Comparison of ENCODE assay signal across 10 cellular contexts in the genomic region with DNA sequence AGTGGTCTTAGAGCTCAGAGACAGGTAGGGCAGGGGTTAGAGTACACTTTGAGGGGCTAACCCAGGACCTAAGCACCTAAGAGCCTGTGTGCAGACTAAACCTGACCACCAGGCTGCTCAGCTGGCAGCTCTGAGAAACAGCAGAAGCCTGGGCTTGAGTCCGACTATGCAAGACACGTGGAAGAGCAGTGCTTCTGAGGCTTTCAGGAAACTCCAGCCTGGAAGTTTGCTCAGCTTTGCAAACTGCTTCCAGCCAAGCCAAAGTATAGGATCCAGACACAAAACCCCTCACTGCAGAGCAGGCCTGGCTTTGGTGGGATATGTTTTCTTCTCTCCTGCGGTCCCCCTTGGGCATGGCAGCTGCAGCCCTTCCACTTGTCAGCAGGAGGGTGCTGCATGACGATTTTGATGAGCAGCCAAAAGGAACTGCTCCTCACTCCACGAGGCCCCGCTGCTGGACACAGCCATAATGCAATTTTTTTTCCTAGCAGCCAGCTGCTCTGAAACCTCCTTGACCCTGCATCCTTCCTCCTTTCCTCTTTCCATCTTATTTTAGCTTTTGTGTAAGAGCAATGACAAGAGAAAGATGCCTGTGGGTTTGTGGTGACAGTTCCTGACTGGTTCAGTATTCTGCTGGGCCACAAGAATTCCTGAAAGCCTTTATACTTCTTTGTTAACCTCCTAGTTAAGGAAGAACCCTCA.
DNase-seq lines count a peak whose midpoint lies in the region; ATAC-seq and TF ChIP-seq lines count a peak whose summit lies in the region.
"Had no signal": no experiment of that assay in that cellular context is flagged by ENCODE, and none has a peak within 500 bp of the region (broad histone marks: within the 10 kb centered on the region; RNA-seq: fewer than 3 reads in every experiment).

No MANE protein-coding gene starts in this region.

- H3K27me3 ChIP-seq in BJ (ENCODE audit: control insufficient read depth, insufficient read depth, low read length), result no peaks in the 10 kb centered on the region
- no peaks in the 10 kb centered on the region for H3K27me3 ChIP-seq in SK-N-SH (ENCODE audit: insufficient read depth)
- H3K27me3 ChIP-seq in gastroesophageal sphincter, result no peaks in the 10 kb centered on the region

- H3K4me3 ChIP-seq in BJ (ENCODE audit: low read depth, low read length) (no peak overlapping the region), SK-N-SH (ENCODE audit: low read depth in 2 of 2, low read length in 1 of 2) (no peak overlapping the region), gastroesophageal sphincter (no peak overlapping the region)

- DNase-seq in BJ (ENCODE audit: low read depth), result peak; percentile 63
- no peak for DNase-seq in SK-N-SH
- peak; percentile 25 for DNase-seq in pons (ENCODE audit: low spot score)
- DNase-seq in NAMALWA (ENCODE audit: low spot score), result no peak
- no peak for DNase-seq in AML-193 (lab: John Stamatoyannopoulos, UW)
- no peak for DNase-seq in DMS79 (lab: John Stamatoyannopoulos, UW)
- DNase-seq in effector CD4-positive, alpha-beta T cell, result no peak
- DNase-seq: activated CD8-positive, alpha-beta memory T cell treated with anti-CD3 and anti-CD28 coated beads, Interleukin-2, amount 10 ng/mL, durations not matched to agents 7 days and 5 days; Calu3 had no signal

- H3K4me1 ChIP-seq in SK-N-SH (ENCODE audit: control insufficient read depth in 1 of 2, insufficient read depth in 2 of 2, low read depth in 1 of 2, low read length in 1 of 2), result peaks cover 10% of the 10 kb centered on the region in 2 experiments; a peak in 2 of 4 replicates
- peaks cover 3 to 25% (median 3%) of the 10 kb centered on the region in 3 donors for H3K4me1 ChIP-seq in gastroesophageal sphincter

- no peaks in the 10 kb centered on the region for H3K9me3 ChIP-seq in SK-N-SH
- no peaks in the 10 kb centered on the region for H3K9me3 ChIP-seq in gastroesophageal sphincter

- H3K9me2 ChIP-seq in SK-N-SH, result no peaks in the 10 kb centered on the region

- CTCF ChIA-PET in BJ (lab: Yijun Ruan, JAX) (interaction anchor here (0.6 to 6.0 kb wide), 10 partner anchors 9 to 505 kb away, joined by 3 to 42 read pairs (median 6); no protein-coding TSS in a partner anchor), SK-N-SH (lab: Yijun Ruan, JAX) (interaction anchor here (0.6 to 5.6 kb wide), 7 partner anchors 8 to 1146 kb away, joined by 3 to 59 read pairs (median 4); no protein-coding TSS in a partner anchor)

- H4K20me1 ChIP-seq in SK-N-SH (ENCODE audit: insufficient read depth), result no peaks in the 10 kb centered on the region

- no peak overlapping the region; the same call in 1 of the 2 replicates for H3K4me2 ChIP-seq in SK-N-SH

- TF ChIP-seq EP300 in SK-N-SH (IDR thresholded peaks at IDR 0.05; ENCODE audit: borderline replicate concordance in 1 of 2, low read depth in 1 of 2, low read length in 1 of 2) (no peak), gastroesophageal sphincter (IDR thresholded peaks at IDR 0.05) (no peak)

- WGBS in SK-N-SH (ENCODE audit: low lambda C conversion rate), result 48% methylated on average over 4 of the region's 6 CpGs
- WGBS in gastroesophageal sphincter (ENCODE audit: low coverage in 1 of 2), 2 donors, result 0 to 5% methylated on average over 2 to 4 of the region's 6 CpGs

- no peaks in the 10 kb centered on the region for H3K79me2 ChIP-seq in SK-N-SH (ENCODE audit: insufficient read depth)

- H3K36me3 ChIP-seq in BJ (ENCODE audit: control insufficient read depth, insufficient read depth, low read length), result no peaks in the 10 kb centered on the region
- H3K36me3 ChIP-seq in SK-N-SH (replicated peaks in 1 of 2; ENCODE audit: control insufficient read depth in 1 of 2, insufficient read depth in 2 of 2, low read length in 1 of 2), result no peaks in the 10 kb centered on the region
- no peaks in the 10 kb centered on the region for H3K36me3 ChIP-seq in gastroesophageal sphincter

- 0 out of 2 replicates have a peak, but pooled peaks have one; percentile 19 for TF ChIP-seq CTCF in BJ (IDR thresholded peaks at IDR 0.05; ENCODE audit: insufficient read depth, low read depth, low read length)
- TF ChIP-seq CTCF in SK-N-SH (IDR thresholded peaks at IDR 0.05), result no peak
- TF ChIP-seq CTCF in gastroesophageal sphincter (IDR thresholded peaks at IDR 0.05), result peak in 3 of 4 experiments; percentile 4 to 38 (median 26)

- no peak overlapping the region for H2AFZ ChIP-seq in SK-N-SH (ENCODE audit: low read depth)

- TF ChIP-seq RAD21 in SK-N-SH (IDR thresholded peaks at IDR 0.05; ENCODE audit: low read length), result no peak

- TF ChIP-seq POLR2A in gastroesophageal sphincter (IDR thresholded peaks at IDR 0.05), result no peak

- ATAC-seq in gastroesophageal sphincter, result peak; percentile 53
- ATAC-seq: activated CD8-positive, alpha-beta memory T cell treated with anti-CD3 and anti-CD28 coated beads, Interleukin-2, amount 10 ng/mL, durations not matched to agents 7 days and 5 days had no signal

- H3K9ac ChIP-seq in SK-N-SH, result no peak overlapping the region

- no peaks in the 10 kb centered on the region for H3F3A ChIP-seq in SK-N-SH (replicated peaks; ENCODE audit: insufficient read depth)

- POLR2A ChIA-PET in BJ (lab: Charles Lee), result no interaction called here
- POLR2A ChIA-PET in SK-N-SH (lab: Yijun Ruan, JAX), result no interaction called here

- H3K27ac ChIP-seq in SK-N-SH (ENCODE audit: low read depth in 2 of 2, low read length in 1 of 2), result peak overlapping the region in 1 of 2 experiments; percentile 25; a peak in 1 of 4 replicates
- H3K27ac ChIP-seq in gastroesophageal sphincter, result peak overlapping the region in 3 of 4 donors; percentile 21 to 71 (median 41)

TF ChIP-seq in SK-N-SH, 30 proteins besides CTCF, POLR2A, EP300 and RAD21:
- TF ChIP-seq TCF12 (IDR thresholded peaks at IDR 0.05) (peak; percentile 60; the same call in 1 of the 2 replicates), MAX (IDR thresholded peaks at IDR 0.05; ENCODE audit: low read depth) (peak; percentile 33; the same call in 1 of the 2 replicates), RXRA (IDR thresholded peaks at IDR 0.05; ENCODE audit: borderline replicate concordance, low read depth) (no peak), FOSL2 (IDR thresholded peaks at IDR 0.05; ENCODE audit: borderline replicate concordance, low read depth) (no peak)
- TF ChIP-seq, protein P1, sequence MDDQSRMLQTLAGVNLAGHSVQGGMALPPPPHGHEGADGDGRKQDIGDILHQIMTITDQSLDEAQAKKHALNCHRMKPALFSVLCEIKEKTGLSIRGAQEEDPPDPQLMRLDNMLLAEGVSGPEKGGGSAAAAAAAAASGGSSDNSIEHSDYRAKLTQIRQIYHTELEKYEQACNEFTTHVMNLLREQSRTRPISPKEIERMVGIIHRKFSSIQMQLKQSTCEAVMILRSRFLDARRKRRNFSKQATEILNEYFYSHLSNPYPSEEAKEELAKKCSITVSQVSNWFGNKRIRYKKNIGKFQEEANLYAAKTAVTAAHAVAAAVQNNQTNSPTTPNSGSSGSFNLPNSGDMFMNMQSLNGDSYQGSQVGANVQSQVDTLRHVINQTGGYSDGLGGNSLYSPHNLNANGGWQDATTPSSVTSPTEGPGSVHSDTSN (IDR thresholded peaks at IDR 0.05), result peak; percentile 46; the same call in 1 of the 2 replicates

Comparison
In these comparisons a context has a peak if more than half of its experiments do, and no peak if none do; other contexts are left out.
1. DNase-seq: peak in BJ (single experiment) and pons (single experiment); none in SK-N-SH (single experiment), NAMALWA (single experiment), AML-193 (0 of 2), DMS79 (single experiment) and effector CD4-positive, alpha-beta T cell (single experiment).